In the genomic region with DNA sequence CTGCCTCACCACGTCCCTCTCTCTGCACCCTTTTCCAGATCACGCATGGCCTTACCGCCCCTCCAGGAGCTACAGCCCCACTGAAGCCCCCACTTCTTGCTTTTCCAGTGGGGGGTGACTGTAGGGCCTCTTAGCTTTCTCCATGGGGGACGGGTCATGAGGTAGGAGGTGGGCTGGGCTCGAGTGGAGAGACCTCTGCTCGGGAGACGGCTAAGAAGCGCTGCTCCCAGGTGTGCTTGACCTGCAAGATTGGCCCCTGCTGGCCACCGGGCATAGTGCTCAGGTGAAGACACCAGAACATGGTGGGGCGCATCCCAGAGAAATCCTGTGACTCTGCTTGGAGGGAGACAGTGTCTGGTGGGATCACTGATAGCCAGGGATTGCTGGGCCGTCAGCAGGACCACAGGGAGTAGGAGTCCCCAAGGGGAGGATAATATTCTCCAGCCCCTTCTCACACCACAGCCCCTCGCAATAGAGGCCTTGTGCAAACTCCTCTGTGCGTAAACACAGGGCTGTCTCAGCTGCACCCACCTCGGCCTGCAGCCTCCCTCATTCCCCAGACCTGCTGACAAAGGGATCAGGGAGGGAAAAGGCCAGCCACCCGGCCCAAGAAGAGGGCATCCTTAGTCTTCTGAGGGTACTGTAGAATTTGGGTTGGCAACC, we compare ENCODE assay signal across 1 cellular context.
TF ChIP-seq lines count a peak whose summit lies in the region.

No MANE protein-coding gene starts in this region.

TF ChIP-seq in IMR-90, 13 proteins besides CTCF, POLR2A, EP300 and RAD21 (continued from another document):
- TF ChIP-seq, protein P1, sequence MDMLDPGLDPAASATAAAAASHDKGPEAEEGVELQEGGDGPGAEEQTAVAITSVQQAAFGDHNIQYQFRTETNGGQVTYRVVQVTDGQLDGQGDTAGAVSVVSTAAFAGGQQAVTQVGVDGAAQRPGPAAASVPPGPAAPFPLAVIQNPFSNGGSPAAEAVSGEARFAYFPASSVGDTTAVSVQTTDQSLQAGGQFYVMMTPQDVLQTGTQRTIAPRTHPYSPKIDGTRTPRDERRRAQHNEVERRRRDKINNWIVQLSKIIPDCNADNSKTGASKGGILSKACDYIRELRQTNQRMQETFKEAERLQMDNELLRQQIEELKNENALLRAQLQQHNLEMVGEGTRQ (IDR thresholded peaks at IDR 0.05; ENCODE audit: low read depth, low read length): no peak
- no peak for TF ChIP-seq NFE2L2 (IDR thresholded peaks at IDR 0.05; ENCODE audit: low read depth, low read length)
- TF ChIP-seq BHLHE40 (IDR thresholded peaks at IDR 0.05; ENCODE audit: low read depth, low read length): no peak
- TF ChIP-seq SMC3 (IDR thresholded peaks at IDR 0.05; ENCODE audit: low read depth, low read length): no peak
- TF ChIP-seq MAZ (IDR thresholded peaks at IDR 0.05; ENCODE audit: borderline replicate concordance, low read depth, low read length): no peak
- TF ChIP-seq, protein P2, sequence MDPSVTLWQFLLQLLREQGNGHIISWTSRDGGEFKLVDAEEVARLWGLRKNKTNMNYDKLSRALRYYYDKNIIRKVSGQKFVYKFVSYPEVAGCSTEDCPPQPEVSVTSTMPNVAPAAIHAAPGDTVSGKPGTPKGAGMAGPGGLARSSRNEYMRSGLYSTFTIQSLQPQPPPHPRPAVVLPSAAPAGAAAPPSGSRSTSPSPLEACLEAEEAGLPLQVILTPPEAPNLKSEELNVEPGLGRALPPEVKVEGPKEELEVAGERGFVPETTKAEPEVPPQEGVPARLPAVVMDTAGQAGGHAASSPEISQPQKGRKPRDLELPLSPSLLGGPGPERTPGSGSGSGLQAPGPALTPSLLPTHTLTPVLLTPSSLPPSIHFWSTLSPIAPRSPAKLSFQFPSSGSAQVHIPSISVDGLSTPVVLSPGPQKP (IDR thresholded peaks at IDR 0.05; ENCODE audit: borderline replicate concordance, low read depth, low read length): no peak
- no peak for TF ChIP-seq CHD1 (IDR thresholded peaks at IDR 0.05; ENCODE audit: low read depth, low read length)
- TF ChIP-seq RCOR1 (IDR thresholded peaks at IDR 0.05; ENCODE audit: insufficient replicate concordance, low read length): no peak
- no peak for TF ChIP-seq MAFK (IDR thresholded peaks at IDR 0.05; ENCODE audit: low read depth, low read length)
- TF ChIP-seq CEBPB (IDR thresholded peaks at IDR 0.05; ENCODE audit: low read depth, low read length): no peak
